12 cellular contexts compared by ENCODE assay signal in the genomic region with DNA sequence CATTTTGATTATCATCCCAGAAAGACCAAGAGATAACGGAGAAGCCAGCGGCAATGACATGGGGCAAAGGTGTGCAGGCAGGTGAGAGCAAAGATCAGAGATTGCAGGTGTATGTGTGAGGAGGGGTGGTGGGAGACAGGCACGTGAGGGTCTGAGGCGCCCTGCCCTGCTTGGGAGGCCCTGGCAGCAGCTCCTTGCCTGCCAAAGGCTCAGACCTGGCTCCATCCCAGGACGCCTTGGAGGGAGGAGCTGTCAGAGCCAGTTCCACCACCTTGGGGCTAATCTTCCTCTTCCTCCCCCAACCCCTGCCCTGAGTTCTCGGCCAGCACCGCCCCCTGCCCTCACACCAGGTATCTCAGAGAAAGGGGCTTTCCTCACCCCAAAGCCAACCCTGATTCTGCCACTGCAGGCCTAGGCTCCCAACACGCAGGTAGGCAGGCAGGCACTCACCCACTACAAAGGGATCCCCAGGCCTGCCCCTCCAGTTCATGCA. TPM values are rescaled to one million over a fixed set of nuclear protein-coding genes. Genes with fewer than 3 reads are reported as not detected.
DNase-seq lines count a peak whose midpoint lies in the region; ATAC-seq and TF ChIP-seq lines count a peak whose summit lies in the region.
"Had no signal": no experiment of that assay in that cellular context is flagged by ENCODE, and none has a peak within 500 bp of the region (broad histone marks: within the 10 kb centered on the region; RNA-seq: fewer than 3 reads in every experiment).

No MANE protein-coding gene starts in this region.

- no peak overlapping the region for H3K4me3 ChIP-seq in OCI-LY1 (ENCODE audit: low read depth, low read length, poor library complexity, severe bottlenecking)
- no peak overlapping the region for H3K4me3 ChIP-seq in colonic mucosa
- no peak overlapping the region for H3K4me3 ChIP-seq in GM23248
- H3K4me3 ChIP-seq: dorsolateral prefrontal cortex, SJSA1 had no signal

- H3K79me2 ChIP-seq in OCI-LY1 (ENCODE audit: insufficient read depth, low read length), result no peaks in the 10 kb centered on the region
- H3K79me2 ChIP-seq in GM23248 (ENCODE audit: insufficient read depth), result no peaks in the 10 kb centered on the region

- no peak for TF ChIP-seq CTCF in CD4-positive, alpha-beta T cell (IDR thresholded peaks at IDR 0.05)
- TF ChIP-seq CTCF in OCI-LY1 (IDR thresholded peaks at IDR 0.05; ENCODE audit: low read length) (no peak), colonic mucosa (IDR thresholded peaks at IDR 0.05) (no peak), natural killer cell (IDR thresholded peaks at IDR 0.05) (no peak)

- 75 to 82% methylated on average over 8 of the region's 8 CpGs for WGBS in GM23248 (ENCODE audit: low coverage in 1 of 2, low lambda C conversion rate in 2 of 2, missing lambda C conversion rate in 2 of 2), 2 experiments

- CTCF ChIA-PET in CD4-positive, alpha-beta T cell (lab: Charles Lee), result interaction anchor here (2.0 kb wide), 1 partner anchor 21 kb away, joined by 9 read pairs; no protein-coding TSS in a partner anchor

- peak overlapping the region; percentile 97 for H3K4me3 Mint-ChIP-seq in CD4-positive, alpha-beta T cell
- peak overlapping the region; percentile 50 for H3K4me3 Mint-ChIP-seq in natural killer cell

- peaks cover 55% of the 10 kb centered on the region for H3K4me1 Mint-ChIP-seq in CD4-positive, alpha-beta T cell (ENCODE audit: low read depth)
- peaks cover 13 to 30% of the 10 kb centered on the region in 2 donors for H3K4me1 Mint-ChIP-seq in natural killer cell

- no peaks in the 10 kb centered on the region for H3K27me3 Mint-ChIP-seq in CD4-positive, alpha-beta T cell
- no peaks in the 10 kb centered on the region for H3K27me3 Mint-ChIP-seq in natural killer cell (ENCODE audit: low read depth in 2 of 2)

- no peaks in the 10 kb centered on the region for H3K36me3 ChIP-seq in OCI-LY1 (ENCODE audit: insufficient read depth, low read length)
- H3K36me3 ChIP-seq in colonic mucosa, result no peaks in the 10 kb centered on the region
- no peaks in the 10 kb centered on the region for H3K36me3 ChIP-seq in GM23248 (ENCODE audit: low read depth)
- H3K36me3 ChIP-seq: SJSA1 had no signal

- H3K4me2 ChIP-seq in OCI-LY1 (ENCODE audit: low read length) (peak overlapping the region; percentile 83; the same call in 1 of the 2 replicates), GM23248 (ENCODE audit: unreplicated experiment) (no peak overlapping the region)

- in situ Hi-C loops in GM23248 (cut with MboI), result no loop called here

- peak overlapping the region; percentile 47 for H3K27ac ChIP-seq in CD4-positive, alpha-beta T cell (ENCODE audit: low read depth, low read length)
- H3K27ac ChIP-seq in OCI-LY1 (ENCODE audit: low read depth, low read length, poor library complexity, severe bottlenecking) (no peak overlapping the region), colonic mucosa (no peak overlapping the region), GM23248 (no peak overlapping the region)
- H3K27ac ChIP-seq: dorsolateral prefrontal cortex, SJSA1 had no signal

- peak in 3 of 10 experiments; percentile 29 to 48 (median 47) for DNase-seq in CD4-positive, alpha-beta T cell
- peak; percentile 51 for DNase-seq in colonic mucosa
- DNase-seq in natural killer cell, result no peak
- no peak for DNase-seq in hepatic stellate cell (ENCODE audit: low spot score)
- DNase-seq in GM23248, result no peak
- DNase-seq: activated CD8-positive, alpha-beta memory T cell treated with anti-CD3 and anti-CD28 coated beads, Interleukin-2, amount 50 U/mL, for 4 hours; NCI-H1930 had no signal

- H3K36me3 Mint-ChIP-seq in CD4-positive, alpha-beta T cell (ENCODE audit: low read depth), result peaks cover 69% of the 10 kb centered on the region
- no peaks in the 10 kb centered on the region for H3K36me3 Mint-ChIP-seq in natural killer cell

- H3K27me3 ChIP-seq in CD4-positive, alpha-beta T cell (ENCODE audit: control insufficient read depth, insufficient read depth, low read length), result no peaks in the 10 kb centered on the region
- H3K27me3 ChIP-seq in OCI-LY1 (ENCODE audit: insufficient read depth, low read length), result no peaks in the 10 kb centered on the region
- no peaks in the 10 kb centered on the region for H3K27me3 ChIP-seq in colonic mucosa
- no peaks in the 10 kb centered on the region for H3K27me3 ChIP-seq in GM23248 (replicated peaks; ENCODE audit: insufficient read depth)
- H3K27me3 ChIP-seq: SJSA1 had no signal

- no peaks in the 10 kb centered on the region for H3K9me3 Mint-ChIP-seq in CD4-positive, alpha-beta T cell
- H3K9me3 Mint-ChIP-seq in natural killer cell, result no peaks in the 10 kb centered on the region

- H2AFZ ChIP-seq in OCI-LY1 (ENCODE audit: low read length) (no peak overlapping the region), GM23248 (no peak overlapping the region)

- H4K20me1 ChIP-seq in OCI-LY1 (ENCODE audit: insufficient read depth, low read length) (no peaks in the 10 kb centered on the region), GM23248 (ENCODE audit: insufficient read depth) (no peaks in the 10 kb centered on the region)

- peak overlapping the region; percentile 99 for H3K27ac Mint-ChIP-seq in CD4-positive, alpha-beta T cell
- peak overlapping the region; percentile 85 to 92 for H3K27ac Mint-ChIP-seq in natural killer cell

- no peak overlapping the region for H3K9ac ChIP-seq in OCI-LY1 (ENCODE audit: low read length)
- no peak overlapping the region for H3K9ac ChIP-seq in colonic mucosa (ENCODE audit: low read depth in 2 of 2, low read length in 2 of 2)
- no peak overlapping the region for H3K9ac ChIP-seq in GM23248

- ATAC-seq in CD4-positive, alpha-beta T cell (ENCODE audit: poor library complexity), result peak; percentile 11
- ATAC-seq in natural killer cell (no peak), GM19351 (IDR thresholded peaks at IDR 0.05; ENCODE audit: unreplicated experiment) (no peak), HG02759 (IDR thresholded peaks at IDR 0.05; ENCODE audit: unreplicated experiment) (no peak)

- peaks cover 26% of the 10 kb centered on the region for H3K4me1 ChIP-seq in OCI-LY1 (ENCODE audit: insufficient read depth, low read length, severe bottlenecking)
- peaks cover 5% of the 10 kb centered on the region for H3K4me1 ChIP-seq in colonic mucosa
- H3K4me1 ChIP-seq in GM23248 (ENCODE audit: insufficient read depth), result peaks cover 6% of the 10 kb centered on the region; the same call in 1 of the 2 replicates

- POLR2A ChIA-PET in CD4-positive, alpha-beta T cell (lab: Charles Lee), result interaction anchor here (0.6 to 8.1 kb wide), 5 partner anchors 12 to 29 kb away, joined by 3 to 98 read pairs (median 20); partner anchors contain the start of gene NOL6

- H3K9me2 ChIP-seq in OCI-LY1 (ENCODE audit: low read depth, low read length) (no peaks in the 10 kb centered on the region), GM23248 (ENCODE audit: insufficient read depth) (no peaks in the 10 kb centered on the region)

- no peaks in the 10 kb centered on the region for H3F3A ChIP-seq in OCI-LY1 (ENCODE audit: insufficient read depth, low read length)
- no peaks in the 10 kb centered on the region for H3F3A ChIP-seq in GM23248 (ENCODE audit: insufficient read depth)

- intact Hi-C loops in CD4-positive, alpha-beta T cell (cut with DNase I, micrococcal nuclease), result no loop called here
- intact Hi-C loops in colonic mucosa (cut with DNase I), result no loop called here
- intact Hi-C loops in natural killer cell (cut with micrococcal nuclease), result no loop called here

- H3K9me3 ChIP-seq in CD4-positive, alpha-beta T cell (ENCODE audit: control insufficient read depth, low read length), result no peaks in the 10 kb centered on the region
- H3K9me3 ChIP-seq in OCI-LY1 (ENCODE audit: low read length) (no peaks in the 10 kb centered on the region), colonic mucosa (no peaks in the 10 kb centered on the region), GM23248 (ENCODE audit: low read depth) (no peaks in the 10 kb centered on the region)
- H3K9me3 ChIP-seq: SJSA1 had no signal

RNA-seq across cellular contexts. Expression of gene AQP3, which starts 2.0 kb away (rescaled TPM):
- 100 to 1,000 TPM in 1 of 2 experiments, 10 to 100 TPM in 1; 99.8 to 106 TPM for total RNA-seq in CD4-positive, alpha-beta T cell
- total RNA-seq in colonic mucosa (10 to 100 TPM in 1 of 2 donors, 1 to 10 TPM in 1; 7.2 to 13.3 TPM), natural killer cell (10 to 100 TPM in 1 of 3 donors, 1 to 10 TPM in 2; 3.9 to 12.7 (median 6.1) TPM)
- not detected in 2 replicates for total RNA-seq in GM23248 (2014; rRNA removed; shearing (Covaris generic))
- polyA plus RNA-seq in GM23248 (2016; fragmentation: Nextera tagmentation; extraction: Ambion mirVana), result 0.19 and 0.29 TPM in 2 replicates
- total RNA-seq: SJSA1 had no signal

RNA-seq across cellular contexts. Expression of gene NOL6, which starts 28.3 kb away (rescaled TPM):
- 10 to 100 TPM; 30.5 to 30.6 TPM for total RNA-seq in CD4-positive, alpha-beta T cell
- total RNA-seq in colonic mucosa (10 to 100 TPM; 11.5 to 29.3 TPM), natural killer cell (10 to 100 TPM; 34.2 to 42.2 (median 38.2) TPM)
- total RNA-seq in GM23248 (2014; rRNA removed; shearing (Covaris generic)), result 27.9 and 31.2 TPM in 2 replicates
- polyA plus RNA-seq in GM23248 (2016; fragmentation: Nextera tagmentation; extraction: Ambion mirVana), result 18.0 and 19.4 TPM in 2 replicates

RNA-seq across cellular contexts. Expression of gene AQP7, which starts 43.1 kb away (rescaled TPM):
- under 1 TPM; 0.25 to 0.27 TPM for total RNA-seq in CD4-positive, alpha-beta T cell
- total RNA-seq in colonic mucosa, result 10 to 100 TPM in 1 of 2 donors, 1 to 10 TPM in 1; 7.4 to 12.5 TPM
- not detected for total RNA-seq in natural killer cell
- not detected in 2 replicates for total RNA-seq in GM23248 (2014; rRNA removed; shearing (Covaris generic))
- polyA plus RNA-seq in GM23248 (2016; fragmentation: Nextera tagmentation; extraction: Ambion mirVana), result not detected in 2 replicates
- total RNA-seq: SJSA1 had no signal

Comparison
In these comparisons a context has a peak if more than half of its experiments do, and no peak if none do; other contexts are left out.
1. RNA of gene AQP3, which starts 2.0 kb away (total RNA-seq): 99.8 to 106 TPM in CD4-positive, alpha-beta T cell; 7.2 to 13.3 TPM in colonic mucosa, 3.9 to 12.7 TPM in natural killer cell and not detected in GM23248; every median in the first group is over 4 times any median in the second.